19 cellular contexts compared by ENCODE assay signal in the genomic region with DNA sequence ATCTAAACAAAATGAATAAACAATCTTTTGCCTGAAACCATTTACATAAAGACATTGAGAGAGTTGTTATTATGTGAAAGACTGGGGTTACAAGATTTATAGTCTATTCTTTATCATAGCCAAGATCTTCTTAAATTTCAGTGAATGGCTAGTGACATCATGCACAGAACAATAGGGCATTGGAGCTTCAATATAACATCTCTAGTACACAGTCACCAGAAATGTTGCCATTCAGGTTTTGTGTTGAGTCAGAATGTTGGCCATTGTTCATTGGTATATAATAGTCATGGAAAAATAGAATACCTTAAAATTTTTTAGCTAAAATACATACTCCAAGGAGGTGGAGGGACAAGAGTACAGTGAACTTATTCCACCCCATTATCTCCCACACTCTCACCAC. TPM values are rescaled to one million over a fixed set of nuclear protein-coding genes. Genes with fewer than 3 reads are reported as not detected.
"Had no signal": no experiment of that assay in that cellular context is flagged by ENCODE, and none has a peak within 500 bp of the region (broad histone marks: within the 10 kb centered on the region; RNA-seq: fewer than 3 reads in every experiment).

No MANE protein-coding gene starts in this region.

- H3K27me3 Mint-ChIP-seq: activated CD4-positive, alpha-beta T cell treated with anti-CD3 and anti-CD28 coated beads for 36 hours; dendritic cell treated with granulocyte-macrophage colony-stimulating factor and Interleukin-4, amounts not matched to agents 40 ng/mL and 50 ng/mL, for 4 days; stimulated activated naive B cell treated with anti-CD40 and anti-IgM and Interleukin-4, amounts not matched to agents 10 μg/mL and 1 μg/mL and 100 μg/mL, for 72 hours had no signal

- DNase-seq: activated CD4-positive, alpha-beta T cell treated with anti-CD3 and anti-CD28 coated beads for 36 hours; activated CD4-positive, alpha-beta T cell treated with anti-CD3 and anti-CD28 coated beads, Interleukin-2, amount 50 U/mL, for 48 hours; activated gamma-delta T cell treated with Interleukin-2 at 50 U/mL for 16 hours; activated T-cell treated with anti-CD3 and anti-CD28 coated beads for 4 hours; adrenal gland; effector CD8-positive, alpha-beta T cell; kidney; left lung; midbrain; nucleus accumbens; stimulated activated naive B cell treated with anti-CD40 and anti-IgM and Interleukin-4, amounts not matched to agents 10 μg/mL and 1 μg/mL and 100 μg/mL, for 72 hours had no signal

- H3K4me3 Mint-ChIP-seq: activated CD4-positive, alpha-beta T cell treated with anti-CD3 and anti-CD28 coated beads for 36 hours; activated T-helper 1 cell treated with anti-CD3 and anti-CD28 coated beads, Interleukin-12 subunit alpha, Interleukin-12 subunit beta, Interleukin-2, Interleukin-4 antibody, amounts not matched to agents 30 ng/mL and 10 ng/mL and 1 ng/mL, durations not matched to agents 14 hours and 24 hours and 36 hours; dendritic cell treated with granulocyte-macrophage colony-stimulating factor and Interleukin-4, amounts not matched to agents 40 ng/mL and 50 ng/mL, for 4 days; nephron; stimulated activated naive B cell treated with anti-CD40 and anti-IgM and Interleukin-4, amounts not matched to agents 10 μg/mL and 1 μg/mL and 100 μg/mL, for 72 hours; WTC11 had no signal

- H3K4me1 Mint-ChIP-seq: activated CD4-positive, alpha-beta T cell treated with anti-CD3 and anti-CD28 coated beads for 36 hours; nephron; stimulated activated naive B cell treated with anti-CD40 and anti-IgM and Interleukin-4, amounts not matched to agents 10 μg/mL and 1 μg/mL and 100 μg/mL, for 72 hours; WTC11 had no signal

- H3K27ac Mint-ChIP-seq: activated CD4-positive, alpha-beta T cell treated with anti-CD3 and anti-CD28 coated beads for 36 hours; activated naive CD4-positive, alpha-beta T cell treated with anti-CD3 and anti-CD28 coated beads, Interleukin-2, amount 50 U/mL, for 72 hours; activated T-helper 1 cell treated with anti-CD3 and anti-CD28 coated beads, Interleukin-12 subunit alpha, Interleukin-12 subunit beta, Interleukin-2, Interleukin-4 antibody, amounts not matched to agents 30 ng/mL and 10 ng/mL and 1 ng/mL, durations not matched to agents 14 hours and 24 hours and 36 hours; dendritic cell treated with granulocyte-macrophage colony-stimulating factor and Interleukin-4, amounts not matched to agents 40 ng/mL and 50 ng/mL, for 4 days; nephron; stimulated activated naive B cell treated with anti-CD40 and anti-IgM and Interleukin-4, amounts not matched to agents 10 μg/mL and 1 μg/mL and 100 μg/mL, for 72 hours; WTC11 had no signal

- ATAC-seq: activated CD4-positive, alpha-beta T cell treated with anti-CD3 and anti-CD28 coated beads for 36 hours; activated naive CD4-positive, alpha-beta T cell treated with anti-CD3 and anti-CD28 coated beads, Interleukin-2, amount 50 U/mL, for 72 hours; left lung; stimulated activated naive B cell treated with anti-CD40 and anti-IgM and Interleukin-4, amounts not matched to agents 10 μg/mL and 1 μg/mL and 100 μg/mL, for 72 hours; WTC11 had no signal

- H3K4me3 ChIP-seq: adrenal gland, cardiac muscle cell, left lung had no signal

- H3K9me3 Mint-ChIP-seq: activated T-helper 1 cell treated with anti-CD3 and anti-CD28 coated beads, Interleukin-12 subunit alpha, Interleukin-12 subunit beta, Interleukin-2, Interleukin-4 antibody, amounts not matched to agents 30 ng/mL and 10 ng/mL and 1 ng/mL, durations not matched to agents 14 hours and 24 hours and 36 hours; dendritic cell treated with granulocyte-macrophage colony-stimulating factor and Interleukin-4, amounts not matched to agents 40 ng/mL and 50 ng/mL, for 4 days; nephron; WTC11 had no signal

- H3K36me3 Mint-ChIP-seq: activated naive CD4-positive, alpha-beta T cell treated with anti-CD3 and anti-CD28 coated beads, Interleukin-2, amount 50 U/mL, for 72 hours; stimulated activated naive B cell treated with anti-CD40 and anti-IgM and Interleukin-4, amounts not matched to agents 10 μg/mL and 1 μg/mL and 100 μg/mL, for 72 hours; WTC11 had no signal

RNA-seq across cellular contexts. Expression of a gene that starts 44.3 kb away (rescaled TPM):
- total RNA-seq: activated CD4-positive, alpha-beta T cell treated with anti-CD3 and anti-CD28 coated beads for 36 hours; activated naive CD4-positive, alpha-beta T cell treated with anti-CD3 and anti-CD28 coated beads, Interleukin-2, amount 50 U/mL, for 72 hours; activated T-helper 1 cell treated with anti-CD3 and anti-CD28 coated beads, Interleukin-12 subunit alpha, Interleukin-12 subunit beta, Interleukin-2, Interleukin-4 antibody, amounts not matched to agents 30 ng/mL and 10 ng/mL and 1 ng/mL, durations not matched to agents 14 hours and 24 hours and 36 hours; left lung; lung microvascular endothelial cell; T-helper 2 cell treated with Interferon-gamma antibody and Interleukin-4, amounts not matched to agents 100 ng/mL and 5 ng/mL, for 36 hours had no signal
